Comparison of ENCODE assay signal across 10 cellular contexts in genomic region chr10:75773139-75773801, GRCh38.
A peak's percentile ranks its signal among the peaks of the same experiment; 100 is the strongest.
DNase-seq lines count a peak whose midpoint lies in the region; ATAC-seq and TF ChIP-seq lines count a peak whose summit lies in the region.
"Had no signal": no experiment of that assay in that cellular context is flagged by ENCODE, and none has a peak within 500 bp of the region (broad histone marks: within the 10 kb centered on the region; RNA-seq: fewer than 3 reads in every experiment).

No MANE protein-coding gene starts in this region.

- no peaks in the 10 kb centered on the region for H3K36me3 ChIP-seq in RWPE2 (ENCODE audit: low read depth)
- H3K36me3 ChIP-seq in spleen: no peaks in the 10 kb centered on the region
- H3K36me3 ChIP-seq in A673 (ENCODE audit: insufficient read depth, low read length, poor library complexity, severe bottlenecking): no peaks in the 10 kb centered on the region

- H3K27ac ChIP-seq in RWPE2 (ENCODE audit: poor library complexity, severe bottlenecking) (peak overlapping the region; percentile 31), spleen (peak overlapping the region in 6 of 8 donors; percentile 2 to 73 (median 36)), A673 (ENCODE audit: low read depth, low read length, poor library complexity, severe bottlenecking) (no peak overlapping the region)

- no peaks in the 10 kb centered on the region for H3K9me3 Mint-ChIP-seq in activated naive CD4-positive, alpha-beta T cell treated with anti-CD3 and anti-CD28 coated beads, Interleukin-2, amount 10 ng/mL, durations not matched to agents 7 days and 5 days

- intact Hi-C loops in spleen (cut with DNase I; ENCODE audit: low total_unique reads) (no loop called here), A673 (cut with micrococcal nuclease; ENCODE audit: unreplicated experiment) (no loop called here)

- DNase-seq in RWPE2 (ENCODE audit: low spot score) (no peak), fibroblast of pulmonary artery (ENCODE audit: low read depth) (peak; percentile 68), spleen (no peak), A673 (ENCODE audit: low spot score) (no peak), NCI-H1105 (lab: John Stamatoyannopoulos, UW) (no peak)
- DNase-seq in activated naive CD4-positive, alpha-beta T cell treated with anti-CD3 and anti-CD28 coated beads, Interleukin-2, amount 10 ng/mL, durations not matched to agents 7 days and 5 days: no peak
- DNase-seq: NCI-H1694 treated with DMSO at 0.1 percent for 48 hours had no signal

- peaks cover 24% of the 10 kb centered on the region for H3K4me1 ChIP-seq in RWPE2 (ENCODE audit: insufficient read depth, poor library complexity, severe bottlenecking)
- H3K4me1 ChIP-seq in spleen: peaks cover 0 to 22% (median 12%) of the 10 kb centered on the region in 6 donors
- H3K4me1 ChIP-seq in A673 (ENCODE audit: insufficient read depth, low read length, poor library complexity, severe bottlenecking): no peaks in the 10 kb centered on the region

- CTCF ChIA-PET in A673 (lab: Charles Lee): no interaction called here
- CTCF ChIA-PET in activated naive CD4-positive, alpha-beta T cell treated with anti-CD3 and anti-CD28 coated beads, Interleukin-2, amount 10 ng/mL, durations not matched to agents 7 days and 5 days (lab: Charles Lee): no interaction called here

- POLR2A ChIA-PET in A673 (lab: Charles Lee; ENCODE audit: low non-redundant PET): no interaction called here

- H3K27me3 ChIP-seq in RWPE2 (ENCODE audit: insufficient read depth, poor library complexity, severe bottlenecking): no peaks in the 10 kb centered on the region
- H3K27me3 ChIP-seq in spleen (replicated peaks in 1 of 7): no peaks in the 10 kb centered on the region
- no peaks in the 10 kb centered on the region for H3K27me3 ChIP-seq in A673 (replicated peaks; ENCODE audit: insufficient read depth, low read depth, low read length, poor library complexity)

- BruUV-seq in A673 (replicated peaks; lab: Mats Ljungman, UMichigan): no TSS peak

- ATAC-seq in GM19463 (IDR thresholded peaks at IDR 0.05; ENCODE audit: unreplicated experiment): peak; percentile 47
- ATAC-seq in RWPE2 (ENCODE audit: low read depth): peak; percentile 79
- no peak for ATAC-seq in HG02884 (IDR thresholded peaks at IDR 0.05; ENCODE audit: unreplicated experiment)

- no peak for TF ChIP-seq CTCF in RWPE2 (IDR thresholded peaks at IDR 0.05; ENCODE audit: poor library complexity, severe bottlenecking)
- no peak for TF ChIP-seq CTCF in fibroblast of pulmonary artery (IDR thresholded peaks at IDR 0.05; ENCODE audit: low read length, missing control alignments)
- no peak for TF ChIP-seq CTCF in spleen (IDR thresholded peaks at IDR 0.05 in 8 of 11, conservative IDR thresholded peaks at IDR 0.05 in 3 of 11)
- no peak for TF ChIP-seq CTCF in A673 (conservative IDR thresholded peaks at IDR 0.05; ENCODE audit: low read depth, low read length)

- H3K9me3 ChIP-seq in RWPE2 (ENCODE audit: severe bottlenecking): peaks cover 2% of the 10 kb centered on the region
- no peaks in the 10 kb centered on the region for H3K9me3 ChIP-seq in spleen
- no peaks in the 10 kb centered on the region for H3K9me3 ChIP-seq in A673 (ENCODE audit: low read depth, low read length, poor library complexity, severe bottlenecking)

- WGBS in spleen, 5 donors: 65 to 77% (median 74%) methylated on average over 5 of the region's 5 CpGs

- H3K36me3 Mint-ChIP-seq in activated naive CD4-positive, alpha-beta T cell treated with anti-CD3 and anti-CD28 coated beads, Interleukin-2, amount 10 ng/mL, durations not matched to agents 7 days and 5 days: no peaks in the 10 kb centered on the region
- H3K36me3 Mint-ChIP-seq: brain had no signal

- H3K27ac Mint-ChIP-seq in activated naive CD4-positive, alpha-beta T cell treated with anti-CD3 and anti-CD28 coated beads, Interleukin-2, amount 10 ng/mL, durations not matched to agents 7 days and 5 days: no peak overlapping the region
- H3K27ac Mint-ChIP-seq: brain had no signal

- H3K4me1 Mint-ChIP-seq in activated naive CD4-positive, alpha-beta T cell treated with anti-CD3 and anti-CD28 coated beads, Interleukin-2, amount 10 ng/mL, durations not matched to agents 7 days and 5 days: peaks cover 12% of the 10 kb centered on the region

- TF ChIP-seq POLR2A in spleen (IDR thresholded peaks at IDR 0.05): no peak

- H3K4me3 Mint-ChIP-seq in activated naive CD4-positive, alpha-beta T cell treated with anti-CD3 and anti-CD28 coated beads, Interleukin-2, amount 10 ng/mL, durations not matched to agents 7 days and 5 days: no peak overlapping the region
- H3K4me3 Mint-ChIP-seq: brain had no signal

- no peaks in the 10 kb centered on the region for H3K27me3 Mint-ChIP-seq in activated naive CD4-positive, alpha-beta T cell treated with anti-CD3 and anti-CD28 coated beads, Interleukin-2, amount 10 ng/mL, durations not matched to agents 7 days and 5 days

- H3K4me3 ChIP-seq in RWPE2 (ENCODE audit: severe bottlenecking) (no peak overlapping the region), fibroblast of pulmonary artery (replicated peaks; ENCODE audit: low read depth, low read length) (no peak overlapping the region), spleen (no peak overlapping the region), A673 (ENCODE audit: low read depth, low read length, poor library complexity, severe bottlenecking) (no peak overlapping the region)
